8 cellular contexts compared by ENCODE assay signal in the genomic region with DNA sequence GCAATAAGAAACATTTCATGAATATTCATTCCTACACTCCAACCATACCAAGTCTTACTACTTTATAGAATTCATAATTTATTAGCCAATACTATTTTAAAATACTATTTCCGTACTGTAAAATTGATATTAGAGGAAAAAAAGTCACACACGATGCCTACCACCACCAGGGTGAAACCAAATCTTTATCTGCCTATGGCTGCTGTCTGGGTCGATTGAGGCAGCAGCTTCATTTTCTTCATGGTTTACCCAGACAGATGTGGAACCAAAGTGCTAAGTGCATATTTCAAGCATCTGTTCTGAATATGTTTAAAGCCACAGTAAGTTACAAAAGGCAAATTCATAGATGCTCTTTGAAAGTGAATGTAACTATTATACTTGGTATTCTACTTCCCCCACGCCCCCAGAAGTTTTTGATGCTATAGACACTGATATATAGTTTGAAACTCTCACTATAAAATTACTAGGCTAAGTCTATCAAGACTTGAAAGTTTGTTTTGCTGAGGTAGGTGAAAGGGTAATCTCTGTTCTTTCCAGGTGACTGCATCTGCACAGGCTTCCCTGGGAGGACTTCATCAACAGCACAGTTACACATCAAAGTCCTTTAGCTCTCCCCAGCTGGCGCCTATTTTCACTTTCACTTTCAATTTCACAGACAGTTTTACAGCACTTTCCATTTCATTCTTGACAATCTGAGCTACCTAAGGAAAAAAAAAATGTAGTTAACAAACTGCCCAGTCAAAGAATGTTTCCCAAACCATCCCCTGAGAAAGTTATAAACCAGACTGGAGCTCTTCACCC.
DNase-seq lines count a peak whose midpoint lies in the region; ATAC-seq, FAIRE-seq and TF ChIP-seq lines count a peak whose summit lies in the region.

No MANE protein-coding gene starts in this region.

- H3K27ac ChIP-seq in gastroesophageal sphincter = no peak overlapping the region

- no peaks in the 10 kb centered on the region for H3K27me3 ChIP-seq in GM06990 (replicated peaks; ENCODE audit: control insufficient read depth, insufficient read depth, low read length)
- no peaks in the 10 kb centered on the region for H3K27me3 ChIP-seq in gastroesophageal sphincter

- H3K4me3 ChIP-seq in GM06990 (replicated peaks; ENCODE audit: low read depth, low read length) (no peak overlapping the region), gastroesophageal sphincter (peak overlapping the region; percentile 12 to 29)

- H3K36me3 ChIP-seq in GM06990 (ENCODE audit: control insufficient read depth, insufficient read depth, low read length) (peaks cover 2% of the 10 kb centered on the region), gastroesophageal sphincter (no peaks in the 10 kb centered on the region)

- 46 to 53% methylated on average over 4 to 5 of the region's 5 CpGs for WGBS in gastroesophageal sphincter (ENCODE audit: low coverage in 1 of 2), 2 donors

- peaks cover 0 to 4% (median 0%) of the 10 kb centered on the region in 3 donors for H3K4me1 ChIP-seq in gastroesophageal sphincter

- no peak for FAIRE-seq in D721Med (lab: Jason Lieb, UNC)

- in situ Hi-C loops in KBM-7 (cut with MboI; ENCODE audit: low pct_unique_long_range_greater_than_20kb, low sequenced_read_pairs) = no loop called here

- TF ChIP-seq CTCF in GM06990 (IDR thresholded peaks at IDR 0.05; ENCODE audit: insufficient read depth, low read length, poor library complexity, severe bottlenecking) (no peak), gastroesophageal sphincter (IDR thresholded peaks at IDR 0.05) (no peak), D721Med (IDR thresholded peaks at IDR 0.05; ENCODE audit: insufficient read depth, missing control alignments) (no peak)

- no peaks in the 10 kb centered on the region for H3K9me3 ChIP-seq in gastroesophageal sphincter

- TF ChIP-seq POLR2A in gastroesophageal sphincter (IDR thresholded peaks at IDR 0.05) = no peak

- peak; percentile 91 for ATAC-seq in GM21529 (IDR thresholded peaks at IDR 0.05; ENCODE audit: unreplicated experiment)
- ATAC-seq in gastroesophageal sphincter = no peak

- peak; percentile 27 for DNase-seq in GM06990 (ENCODE audit: extremely low read depth, insufficient read length)
- peak; percentile 50 for DNase-seq in KBM-7
- peak; percentile 17 for DNase-seq in activated T-cell treated with anti-CD3 and anti-CD28 coated beads, Interleukin-2, amount 50 U/mL, for 1 hour
- DNase-seq in stimulated activated CD4-positive, alpha-beta T cell treated with anti-CD3 and anti-CD28 coated beads, Interleukin-12 subunit alpha, Interleukin-12 subunit beta, amount 100 ng/mL, for 4 hours = peak; percentile 4
- no peak for DNase-seq in D721Med (ENCODE audit: insufficient read length, low spot score)
- no peak for DNase-seq in iPS-NIHi7 (ENCODE audit: extremely low spot score)

- TF ChIP-seq EP300 in gastroesophageal sphincter (IDR thresholded peaks at IDR 0.05) = no peak

Comparison
In these comparisons a context has a peak if more than half of its experiments do, and no peak if none do; other contexts are left out.
1. DNase-seq: peak in GM06990 (single experiment), KBM-7 (single experiment), activated T-cell treated with anti-CD3 and anti-CD28 coated beads, Interleukin-2, amount 50 U/mL, for 1 hour (single experiment) and stimulated activated CD4-positive, alpha-beta T cell treated with anti-CD3 and anti-CD28 coated beads, Interleukin-12 subunit alpha, Interleukin-12 subunit beta, amount 100 ng/mL, for 4 hours (single experiment); none in D721Med (single experiment) and iPS-NIHi7 (single experiment).